1 cellular context compared by ENCODE assay signal in genomic region chr19:1510807-1511206, GRCh38.
TF ChIP-seq lines count a peak whose summit lies in the region.

No MANE protein-coding gene starts in this region.

TF ChIP-seq in H1, 55 proteins besides CTCF, POLR2A, EP300 and RAD21:
- peak; percentile 35; the same call in 1 of the 2 replicates for TF ChIP-seq KDM1A (IDR thresholded peaks at IDR 0.05; ENCODE audit: borderline replicate concordance, low read length)
- TF ChIP-seq, protein P1, sequence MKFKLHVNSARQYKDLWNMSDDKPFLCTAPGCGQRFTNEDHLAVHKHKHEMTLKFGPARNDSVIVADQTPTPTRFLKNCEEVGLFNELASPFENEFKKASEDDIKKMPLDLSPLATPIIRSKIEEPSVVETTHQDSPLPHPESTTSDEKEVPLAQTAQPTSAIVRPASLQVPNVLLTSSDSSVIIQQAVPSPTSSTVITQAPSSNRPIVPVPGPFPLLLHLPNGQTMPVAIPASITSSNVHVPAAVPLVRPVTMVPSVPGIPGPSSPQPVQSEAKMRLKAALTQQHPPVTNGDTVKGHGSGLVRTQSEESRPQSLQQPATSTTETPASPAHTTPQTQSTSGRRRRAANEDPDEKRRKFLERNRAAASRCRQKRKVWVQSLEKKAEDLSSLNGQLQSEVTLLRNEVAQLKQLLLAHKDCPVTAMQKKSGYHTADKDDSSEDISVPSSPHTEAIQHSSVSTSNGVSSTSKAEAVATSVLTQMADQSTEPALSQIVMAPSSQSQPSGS (IDR thresholded peaks at IDR 0.05; ENCODE audit: low read length): no peak
